ENCODE assay signal across 1 cellular context in the genomic region with DNA sequence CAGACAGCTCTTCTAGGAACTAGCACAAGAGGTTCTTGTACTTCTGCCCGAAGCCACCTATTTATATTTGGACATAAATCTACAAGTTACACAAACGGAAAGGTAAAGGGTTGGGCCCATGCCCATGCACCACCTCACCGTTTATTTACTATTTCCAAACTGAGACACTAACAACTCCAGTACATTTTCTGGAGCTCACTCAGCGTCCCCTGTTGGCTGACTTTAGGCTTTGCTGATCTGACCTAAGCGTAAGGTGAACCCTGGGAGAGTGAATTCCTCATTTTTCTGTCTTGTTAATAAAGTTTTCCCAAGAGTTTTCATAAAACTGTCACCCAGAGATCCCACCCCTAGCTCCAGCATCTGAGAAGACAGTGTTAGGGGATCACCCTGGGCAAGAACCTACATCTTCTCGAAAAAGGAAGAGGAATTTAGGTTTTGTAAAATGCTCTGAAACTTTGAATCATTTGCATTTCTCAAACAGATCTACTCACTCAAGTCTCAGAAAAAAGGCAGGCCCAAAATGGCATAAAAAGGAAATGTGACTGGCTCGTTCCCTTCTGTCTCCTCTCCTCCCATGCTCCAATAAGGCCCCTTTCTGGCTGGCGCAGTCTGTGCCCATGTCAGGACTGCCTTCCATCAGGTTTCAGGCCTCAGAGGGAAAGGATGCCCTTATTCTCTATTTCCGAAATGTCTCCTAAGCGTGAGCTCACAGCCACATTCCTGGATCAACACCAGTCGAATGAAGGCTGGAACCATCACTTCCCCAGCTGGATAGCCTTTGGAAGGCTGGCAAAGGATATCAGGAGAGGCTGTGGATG.
TF ChIP-seq lines count a peak whose summit lies in the region.

No MANE protein-coding gene starts in this region.

TF ChIP-seq in SK-N-SH, 30 proteins besides CTCF, POLR2A, EP300 and RAD21 (continued from another document):
- TF ChIP-seq, protein P1, sequence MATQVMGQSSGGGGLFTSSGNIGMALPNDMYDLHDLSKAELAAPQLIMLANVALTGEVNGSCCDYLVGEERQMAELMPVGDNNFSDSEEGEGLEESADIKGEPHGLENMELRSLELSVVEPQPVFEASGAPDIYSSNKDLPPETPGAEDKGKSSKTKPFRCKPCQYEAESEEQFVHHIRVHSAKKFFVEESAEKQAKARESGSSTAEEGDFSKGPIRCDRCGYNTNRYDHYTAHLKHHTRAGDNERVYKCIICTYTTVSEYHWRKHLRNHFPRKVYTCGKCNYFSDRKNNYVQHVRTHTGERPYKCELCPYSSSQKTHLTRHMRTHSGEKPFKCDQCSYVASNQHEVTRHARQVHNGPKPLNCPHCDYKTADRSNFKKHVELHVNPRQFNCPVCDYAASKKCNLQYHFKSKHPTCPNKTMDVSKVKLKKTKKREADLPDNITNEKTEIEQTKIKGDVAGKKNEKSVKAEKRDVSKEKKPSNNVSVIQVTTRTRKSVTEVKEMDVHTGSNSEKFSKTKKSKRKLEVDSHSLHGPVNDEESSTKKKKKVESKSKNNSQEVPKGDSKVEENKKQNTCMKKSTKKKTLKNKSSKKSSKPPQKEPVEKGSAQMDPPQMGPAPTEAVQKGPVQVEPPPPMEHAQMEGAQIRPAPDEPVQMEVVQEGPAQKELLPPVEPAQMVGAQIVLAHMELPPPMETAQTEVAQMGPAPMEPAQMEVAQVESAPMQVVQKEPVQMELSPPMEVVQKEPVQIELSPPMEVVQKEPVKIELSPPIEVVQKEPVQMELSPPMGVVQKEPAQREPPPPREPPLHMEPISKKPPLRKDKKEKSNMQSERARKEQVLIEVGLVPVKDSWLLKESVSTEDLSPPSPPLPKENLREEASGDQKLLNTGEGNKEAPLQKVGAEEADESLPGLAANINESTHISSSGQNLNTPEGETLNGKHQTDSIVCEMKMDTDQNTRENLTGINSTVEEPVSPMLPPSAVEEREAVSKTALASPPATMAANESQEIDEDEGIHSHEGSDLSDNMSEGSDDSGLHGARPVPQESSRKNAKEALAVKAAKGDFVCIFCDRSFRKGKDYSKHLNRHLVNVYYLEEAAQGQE (IDR thresholded peaks at IDR 0.05; ENCODE audit: low read depth, low read length): no peak
- no peak for TF ChIP-seq TEAD4 (IDR thresholded peaks at IDR 0.05; ENCODE audit: borderline replicate concordance, insufficient read depth)
- no peak for TF ChIP-seq TAF1 (IDR thresholded peaks at IDR 0.05; ENCODE audit: borderline replicate concordance, low read depth, low read length)
- TF ChIP-seq, protein P2, sequence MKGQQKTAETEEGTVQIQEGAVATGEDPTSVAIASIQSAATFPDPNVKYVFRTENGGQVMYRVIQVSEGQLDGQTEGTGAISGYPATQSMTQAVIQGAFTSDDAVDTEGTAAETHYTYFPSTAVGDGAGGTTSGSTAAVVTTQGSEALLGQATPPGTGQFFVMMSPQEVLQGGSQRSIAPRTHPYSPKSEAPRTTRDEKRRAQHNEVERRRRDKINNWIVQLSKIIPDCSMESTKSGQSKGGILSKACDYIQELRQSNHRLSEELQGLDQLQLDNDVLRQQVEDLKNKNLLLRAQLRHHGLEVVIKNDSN (IDR thresholded peaks at IDR 0.05; ENCODE audit: borderline replicate concordance, low read depth): no peak
- no peak for TF ChIP-seq MEF2A (IDR thresholded peaks at IDR 0.05; ENCODE audit: borderline replicate concordance, low read depth)
- TF ChIP-seq FOXM1 (IDR thresholded peaks at IDR 0.05; ENCODE audit: low read depth): no peak
